8 cellular contexts compared by ENCODE assay signal in the genomic region with DNA sequence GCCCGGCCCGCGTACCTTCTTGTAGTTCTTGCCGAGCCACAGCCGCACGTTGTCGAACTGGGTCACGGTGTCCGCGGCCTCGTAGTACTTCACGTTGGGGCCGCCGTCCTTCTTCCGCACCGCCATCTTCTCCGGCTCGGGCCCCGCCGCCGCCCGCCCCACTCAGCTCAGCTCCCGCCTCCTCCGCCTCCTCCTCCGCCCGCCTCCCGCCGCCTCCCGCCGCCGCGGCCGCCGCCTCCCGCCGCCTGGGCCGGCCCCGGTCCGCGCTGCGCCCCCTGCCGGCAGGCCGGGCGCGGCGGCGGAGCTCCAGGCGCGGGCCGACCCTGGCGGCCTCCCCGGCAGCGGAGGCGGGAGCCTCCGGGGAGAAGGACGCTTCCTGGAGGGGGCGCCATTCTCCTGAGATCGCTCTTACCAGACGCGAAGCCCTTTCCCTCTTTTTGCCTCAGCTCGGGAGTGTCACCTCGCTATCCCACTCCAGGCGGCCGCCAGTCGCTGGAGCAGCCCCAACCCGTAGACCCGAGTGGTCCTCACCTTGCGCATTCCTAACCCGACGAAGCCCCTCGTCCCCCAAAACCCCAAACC. TPM values are rescaled to one million over a fixed set of nuclear protein-coding genes. Genes with fewer than 3 reads are reported as not detected.
DNase-seq lines count a peak whose midpoint lies in the region; ATAC-seq and TF ChIP-seq lines count a peak whose summit lies in the region.

A gene (minus strand): TSS at position 148 of the 582 bp plus-strand sequence. CDS start 22 bp downstream, at position 126.

- peak within 1 kb of the TSS; percentile 82 for H2AFZ ChIP-seq in KMS-11 (ENCODE audit: low read depth)

- POLR2A ChIA-PET in naive thymus-derived CD8-positive, alpha-beta T cell (lab: Charles Lee) = interaction anchor here (0.5 to 7.8 kb wide), 38 partner anchors 8 to 922 kb away, joined by 3 to 284 read pairs (median 5); a partner anchor contains a TSS

- peaks cover 0 to 25% (median 5%) of the 10 kb centered on the region in 3 donors for H3K36me3 Mint-ChIP-seq in naive thymus-derived CD8-positive, alpha-beta T cell
- peaks cover 16 to 19% of the 10 kb centered on the region in 2 donors for H3K36me3 Mint-ChIP-seq in stimulated activated naive B cell treated with anti-CD40 and anti-IgM and Interleukin-4, amounts not matched to agents 10 μg/mL and 1 μg/mL and 100 μg/mL, for 72 hours

- TF ChIP-seq CTCF in KMS-11 (conservative IDR thresholded peaks at IDR 0.05; ENCODE audit: low read depth, low read length) (peak; percentile 94), fibroblast of mammary gland (conservative IDR thresholded peaks at IDR 0.05; ENCODE audit: control insufficient read depth, insufficient read depth, low read depth, low read length) (peak; percentile 53)

- peak; percentile 76 for ATAC-seq in GM21529 (IDR thresholded peaks at IDR 0.05; ENCODE audit: unreplicated experiment)
- ATAC-seq in naive thymus-derived CD8-positive, alpha-beta T cell = peak; percentile 82 to 84
- peak; percentile 84 to 90 for ATAC-seq in stimulated activated naive B cell treated with anti-CD40 and anti-IgM and Interleukin-4, amounts not matched to agents 10 μg/mL and 1 μg/mL and 100 μg/mL, for 72 hours (replicated peaks)

- H3K79me2 ChIP-seq in KMS-11 (ENCODE audit: insufficient read depth, low read depth) = peaks cover 34% of the 10 kb centered on the region

- H3K27ac ChIP-seq in KMS-11 = peak within 1 kb of the TSS; percentile 65

- peaks cover 2% of the 10 kb centered on the region; the same call in 1 of the 2 replicates for H3K36me3 ChIP-seq in KMS-11 (ENCODE audit: insufficient read depth)

- no peaks in the 10 kb centered on the region for H3K9me3 Mint-ChIP-seq in naive thymus-derived CD8-positive, alpha-beta T cell
- H3K9me3 Mint-ChIP-seq in stimulated activated naive B cell treated with anti-CD40 and anti-IgM and Interleukin-4, amounts not matched to agents 10 μg/mL and 1 μg/mL and 100 μg/mL, for 72 hours = no peaks in the 10 kb centered on the region

- no peaks in the 10 kb centered on the region for H3K27me3 ChIP-seq in KMS-11 (ENCODE audit: insufficient read depth, low read depth)

- H4K20me1 ChIP-seq in KMS-11 (ENCODE audit: insufficient read depth) = no peaks in the 10 kb centered on the region

- peak within 1 kb of the TSS; percentile 89 to 99 (median 96) for H3K4me3 Mint-ChIP-seq in naive thymus-derived CD8-positive, alpha-beta T cell
- H3K4me3 Mint-ChIP-seq in stimulated activated naive B cell treated with anti-CD40 and anti-IgM and Interleukin-4, amounts not matched to agents 10 μg/mL and 1 μg/mL and 100 μg/mL, for 72 hours = peak within 1 kb of the TSS; percentile 84 to 92

- H3K9ac ChIP-seq in KMS-11 = peak within 1 kb of the TSS; percentile 56

- H3K4me1 Mint-ChIP-seq in naive thymus-derived CD8-positive, alpha-beta T cell = peaks cover 39 to 51% (median 43%) of the 10 kb centered on the region in 4 donors
- peaks cover 29 to 53% of the 10 kb centered on the region in 2 donors for H3K4me1 Mint-ChIP-seq in stimulated activated naive B cell treated with anti-CD40 and anti-IgM and Interleukin-4, amounts not matched to agents 10 μg/mL and 1 μg/mL and 100 μg/mL, for 72 hours

- peak; percentile 17 for DNase-seq in DMS 273 treated with DMSO at 0.1 percent for 48 hours (lab: John Stamatoyannopoulos, UW)
- DNase-seq in RKO (ENCODE audit: low spot score) = peak; percentile 93
- peak; percentile 55 to 78 for DNase-seq in activated T-helper 1 cell treated with anti-CD3 and anti-CD28 coated beads, Interleukin-2, amount 50 U/mL, for 16 hours (ENCODE audit: low read depth in 1 of 2, low spot score in 1 of 2)
- peak; percentile 85 for DNase-seq in fibroblast of mammary gland (ENCODE audit: low read depth)
- DNase-seq in naive thymus-derived CD8-positive, alpha-beta T cell = peak; percentile 74 to 91 (median 82)
- DNase-seq in stimulated activated naive B cell treated with anti-CD40 and anti-IgM and Interleukin-4, amounts not matched to agents 10 μg/mL and 1 μg/mL and 100 μg/mL, for 72 hours = peak; percentile 76

- peak within 1 kb of the TSS; percentile 79 for H3K4me2 ChIP-seq in KMS-11

- peaks cover 42% of the 10 kb centered on the region for H3K4me1 ChIP-seq in KMS-11 (ENCODE audit: low read depth, poor library complexity, severe bottlenecking)

- H3K27ac Mint-ChIP-seq in naive thymus-derived CD8-positive, alpha-beta T cell = peak within 1 kb of the TSS; percentile 97 to 100 (median 98)
- peak within 1 kb of the TSS; percentile 100 for H3K27ac Mint-ChIP-seq in stimulated activated naive B cell treated with anti-CD40 and anti-IgM and Interleukin-4, amounts not matched to agents 10 μg/mL and 1 μg/mL and 100 μg/mL, for 72 hours

- H3K27me3 Mint-ChIP-seq in naive thymus-derived CD8-positive, alpha-beta T cell = peaks cover 0 to 3% (median 0%) of the 10 kb centered on the region in 5 donors
- H3K27me3 Mint-ChIP-seq in stimulated activated naive B cell treated with anti-CD40 and anti-IgM and Interleukin-4, amounts not matched to agents 10 μg/mL and 1 μg/mL and 100 μg/mL, for 72 hours = peaks cover 0 to 4% of the 10 kb centered on the region in 2 donors

- H3K4me3 ChIP-seq in KMS-11 (IDR thresholded peaks at IDR 0.05; ENCODE audit: insufficient read depth, low read depth, low read length) (peak within 1 kb of the TSS; percentile 86), fibroblast of mammary gland (ENCODE audit: control insufficient read depth, low read depth, low read length) (peak within 1 kb of the TSS; percentile 98)

RNA-seq across cellular contexts. Expression of the gene that starts here (rescaled TPM):
- 100 to 1,000 TPM; 189 to 197 TPM for total RNA-seq in naive thymus-derived CD8-positive, alpha-beta T cell
- polyA plus RNA-seq in naive thymus-derived CD8-positive, alpha-beta T cell = 10 to 100 TPM; 46.3 to 70.4 (median 54.1) TPM

Comparison
In these comparisons a context has a peak if more than half of its experiments do, and no peak if none do; other contexts are left out.
1. Peak in every context shown above with its lines: DNase-seq, ATAC-seq, H3K4me3 ChIP-seq and H3K27ac ChIP-seq.
2. DNase-seq: peak in every context shown above with its lines; median percentile 93 in RKO; 85 in fibroblast of mammary gland; 82 in naive thymus-derived CD8-positive, alpha-beta T cell; 76 in stimulated activated naive B cell treated with anti-CD40 and anti-IgM and Interleukin-4, amounts not matched to agents 10 μg/mL and 1 μg/mL and 100 μg/mL, for 72 hours; 66 in activated T-helper 1 cell treated with anti-CD3 and anti-CD28 coated beads, Interleukin-2, amount 50 U/mL, for 16 hours; 17 in DMS 273 treated with DMSO at 0.1 percent for 48 hours.